ENCODE assay signal across 19 cellular contexts in the genomic region with DNA sequence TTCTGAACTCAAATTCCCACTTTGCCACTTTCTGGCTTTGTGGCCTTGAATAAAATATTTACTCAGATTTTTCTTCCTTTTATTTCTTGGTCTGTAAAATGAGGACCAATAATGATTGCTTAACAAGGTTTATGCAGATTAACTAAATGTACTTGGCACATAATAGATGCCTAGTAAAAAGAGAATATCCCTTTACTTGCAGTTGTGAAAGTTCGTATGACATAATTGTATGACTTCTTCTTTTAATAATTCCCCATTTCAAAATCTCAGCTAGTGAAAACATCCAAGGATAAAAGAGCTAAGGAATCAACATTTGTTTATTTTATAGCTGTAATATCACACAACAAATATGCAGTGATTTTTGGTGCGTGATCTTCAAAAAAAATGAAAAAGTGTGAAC.
DNase-seq lines count a peak whose midpoint lies in the region; ATAC-seq and TF ChIP-seq lines count a peak whose summit lies in the region.
"Had no signal": no experiment of that assay in that cellular context is flagged by ENCODE, and none has a peak within 500 bp of the region (broad histone marks: within the 10 kb centered on the region; RNA-seq: fewer than 3 reads in every experiment).

No MANE protein-coding gene starts in this region.

- no peak overlapping the region for H2AFZ ChIP-seq in H9 (ENCODE audit: low read length)

- no peak overlapping the region for H3K4ac ChIP-seq in H9 (ENCODE audit: low read depth, low read length)

- H4K91ac ChIP-seq in H9 (ENCODE audit: insufficient read length, low read depth, low read length), result no peak overlapping the region

- no peak overlapping the region for H2BK15ac ChIP-seq in H9 (ENCODE audit: low read depth, low read length)

- H3K27ac Mint-ChIP-seq in H9, result peak overlapping the region in 1 of 3 experiments; percentile 30; a peak in 1 of 7 replicates

- WGBS in H9 (ENCODE audit: extremely low coverage, insufficient read length, low lambda C conversion rate), result no CpG with 5 or more reads among the region's 2 CpGs

- H3T11ph ChIP-seq in H9 (ENCODE audit: low read length), result no peak overlapping the region

- no peak overlapping the region for H3K9ac ChIP-seq in H9 (ENCODE audit: extremely low read depth, insufficient read length, low read length)

- H3K9me3 ChIP-seq in H9 (ENCODE audit: control insufficient read depth, low read depth, low read length), result no peaks in the 10 kb centered on the region
- H3K9me3 ChIP-seq: SJCRH30 had no signal

- no peaks in the 10 kb centered on the region for H3K27me3 ChIP-seq in H9 (ENCODE audit: insufficient read depth, low read length)
- H3K27me3 ChIP-seq: SJCRH30 had no signal

- no peak overlapping the region for H2BK20ac ChIP-seq in H9 (ENCODE audit: low read depth, low read length, poor library complexity, severe bottlenecking)

- H4K20me1 ChIP-seq in H9 (ENCODE audit: control insufficient read depth, insufficient read depth, insufficient read length), result no peaks in the 10 kb centered on the region

- H3K56ac ChIP-seq in H9 (ENCODE audit: insufficient read length, low read depth, low read length), result no peak overlapping the region

- H3K27ac ChIP-seq in H9 (ENCODE audit: insufficient read length, low read depth, low read length), result no peak overlapping the region
- H3K27ac ChIP-seq: C4-2B, SJCRH30 had no signal

- H3K79me1 ChIP-seq in H9 (ENCODE audit: insufficient read depth, low read depth, low read length, poor library complexity, severe bottlenecking), result no peaks in the 10 kb centered on the region

- H3K79me2 ChIP-seq in H9 (ENCODE audit: insufficient read depth, low read length), result no peaks in the 10 kb centered on the region

- H3K4me1 ChIP-seq in H9 (ENCODE audit: insufficient read depth, low read length), result no peaks in the 10 kb centered on the region
- H3K4me1 ChIP-seq: SJCRH30 had no signal

- H3K4me1 Mint-ChIP-seq in H9, result peaks cover 6 to 7% of the 10 kb centered on the region in 2 experiments

- no peaks in the 10 kb centered on the region for H3K23me2 ChIP-seq in H9 (ENCODE audit: insufficient read length, low read depth, low read length, poor library complexity, severe bottlenecking)

- no peak overlapping the region for H4K5ac ChIP-seq in H9 (ENCODE audit: insufficient read length, low read depth, low read length)

- H2BK120ac ChIP-seq in H9 (ENCODE audit: low read depth, low read length, poor library complexity, severe bottlenecking), result no peak overlapping the region

- no peak overlapping the region for H3K4me3 Mint-ChIP-seq in H9

- ATAC-seq in HG02884 (IDR thresholded peaks at IDR 0.05; ENCODE audit: unreplicated experiment) (no peak), HG02852 (IDR thresholded peaks at IDR 0.05; ENCODE audit: unreplicated experiment) (no peak)

- H3K36me3 Mint-ChIP-seq in H9 (ENCODE audit: insufficient read depth in 1 of 3, low read depth in 3 of 3), result no peaks in the 10 kb centered on the region

- no peak for TF ChIP-seq CTCF in H9 (conservative IDR thresholded peaks at IDR 0.05)

- no peak overlapping the region for H2BK12ac ChIP-seq in H9 (ENCODE audit: insufficient read length, low read depth, low read length)

- H3K9me3 Mint-ChIP-seq in H9, result no peaks in the 10 kb centered on the region

- no peak overlapping the region for H3K4me2 ChIP-seq in H9 (ENCODE audit: insufficient read depth, insufficient read length, low read length)

- H2AK5ac ChIP-seq in H9 (ENCODE audit: insufficient read length, low read length), result no peak overlapping the region

- DNase-seq in NOMO-1 treated with DMSO at 0.1 percent for 48 hours (lab: John Stamatoyannopoulos, UW; ENCODE audit: unreplicated experiment) (peak; percentile 10), NOMO-1 treated with dmso at 0.1 percent for 144 hours (lab: John Stamatoyannopoulos, UW; ENCODE audit: unreplicated experiment) (no peak), MV-4-11 (lab: John Stamatoyannopoulos, UW) (peak; percentile 14), fibroblast of gingiva (ENCODE audit: low read depth) (peak; percentile 42), H9 (no peak)
- DNase-seq: 8988T, DMS79 treated with DMSO at 0.1 percent for 48 hours, H7, KG1, NCI-H1417 treated with DMSO at 0.1 percent for 48 hours, NCI-H187, NCI-H446, NCI-H526, OCI-M1, SJCRH30, T-helper 1 cell had no signal

- no peak overlapping the region for H3K23ac ChIP-seq in H9 (ENCODE audit: insufficient read length, low read depth, low read length)

- H4K8ac ChIP-seq in H9 (replicated peaks; ENCODE audit: insufficient read length, low read depth, low read length), result no peak overlapping the region

- H3K14ac ChIP-seq in H9 (ENCODE audit: insufficient read depth, low read length), result no peak overlapping the region

- H3K27me3 Mint-ChIP-seq in H9 (ENCODE audit: low read depth), result no peaks in the 10 kb centered on the region

- H2BK5ac ChIP-seq in H9 (ENCODE audit: insufficient read length, low read length), result no peak overlapping the region

- H3K18ac ChIP-seq in H9 (ENCODE audit: insufficient read length, low read depth, low read length), result no peak overlapping the region

Comparison
In these comparisons a context has a peak if more than half of its experiments do, and no peak if none do; other contexts are left out.
1. DNase-seq: peak in NOMO-1 treated with DMSO at 0.1 percent for 48 hours (single experiment), MV-4-11 (single experiment) and fibroblast of gingiva (single experiment); none in NOMO-1 treated with dmso at 0.1 percent for 144 hours (single experiment) and H9 (single experiment).